Comparison of ENCODE assay signal across 2 cellular contexts in genomic region chr9:36401179-36401740, GRCh38.
TF ChIP-seq lines count a peak whose summit lies in the region.

No MANE protein-coding gene starts in this region.

TF ChIP-seq in HCT116, 20 proteins besides CTCF, POLR2A, EP300 and RAD21:
- TF ChIP-seq, protein P1, sequence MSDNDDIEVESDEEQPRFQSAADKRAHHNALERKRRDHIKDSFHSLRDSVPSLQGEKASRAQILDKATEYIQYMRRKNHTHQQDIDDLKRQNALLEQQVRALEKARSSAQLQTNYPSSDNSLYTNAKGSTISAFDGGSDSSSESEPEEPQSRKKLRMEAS (IDR thresholded peaks at IDR 0.05): 0 out of 2 replicates have a peak, but pooled peaks have one; percentile 6
- TF ChIP-seq SP1 (IDR thresholded peaks at IDR 0.05; ENCODE audit: low read depth) (0 out of 2 replicates have a peak, but pooled peaks have one; percentile 8), ELF1 (IDR thresholded peaks at IDR 0.05; ENCODE audit: borderline replicate concordance, low read depth) (peak; percentile 71), JUND (IDR thresholded peaks at IDR 0.05) (no peak)
- TF ChIP-seq, protein P2, sequence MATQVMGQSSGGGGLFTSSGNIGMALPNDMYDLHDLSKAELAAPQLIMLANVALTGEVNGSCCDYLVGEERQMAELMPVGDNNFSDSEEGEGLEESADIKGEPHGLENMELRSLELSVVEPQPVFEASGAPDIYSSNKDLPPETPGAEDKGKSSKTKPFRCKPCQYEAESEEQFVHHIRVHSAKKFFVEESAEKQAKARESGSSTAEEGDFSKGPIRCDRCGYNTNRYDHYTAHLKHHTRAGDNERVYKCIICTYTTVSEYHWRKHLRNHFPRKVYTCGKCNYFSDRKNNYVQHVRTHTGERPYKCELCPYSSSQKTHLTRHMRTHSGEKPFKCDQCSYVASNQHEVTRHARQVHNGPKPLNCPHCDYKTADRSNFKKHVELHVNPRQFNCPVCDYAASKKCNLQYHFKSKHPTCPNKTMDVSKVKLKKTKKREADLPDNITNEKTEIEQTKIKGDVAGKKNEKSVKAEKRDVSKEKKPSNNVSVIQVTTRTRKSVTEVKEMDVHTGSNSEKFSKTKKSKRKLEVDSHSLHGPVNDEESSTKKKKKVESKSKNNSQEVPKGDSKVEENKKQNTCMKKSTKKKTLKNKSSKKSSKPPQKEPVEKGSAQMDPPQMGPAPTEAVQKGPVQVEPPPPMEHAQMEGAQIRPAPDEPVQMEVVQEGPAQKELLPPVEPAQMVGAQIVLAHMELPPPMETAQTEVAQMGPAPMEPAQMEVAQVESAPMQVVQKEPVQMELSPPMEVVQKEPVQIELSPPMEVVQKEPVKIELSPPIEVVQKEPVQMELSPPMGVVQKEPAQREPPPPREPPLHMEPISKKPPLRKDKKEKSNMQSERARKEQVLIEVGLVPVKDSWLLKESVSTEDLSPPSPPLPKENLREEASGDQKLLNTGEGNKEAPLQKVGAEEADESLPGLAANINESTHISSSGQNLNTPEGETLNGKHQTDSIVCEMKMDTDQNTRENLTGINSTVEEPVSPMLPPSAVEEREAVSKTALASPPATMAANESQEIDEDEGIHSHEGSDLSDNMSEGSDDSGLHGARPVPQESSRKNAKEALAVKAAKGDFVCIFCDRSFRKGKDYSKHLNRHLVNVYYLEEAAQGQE (IDR thresholded peaks at IDR 0.05; ENCODE audit: low read depth): no peak

TF ChIP-seq in endothelial cell of umbilical vein, 7 proteins besides CTCF, POLR2A, EP300 and RAD21 (continued from another document):
- TF ChIP-seq GATA2 (IDR thresholded peaks at IDR 0.05; ENCODE audit: insufficient read depth, insufficient read length, low read depth, low read length): no peak
- TF ChIP-seq POLR2AphosphoS5 (IDR thresholded peaks at IDR 0.05; ENCODE audit: insufficient read depth, low read depth, low read length): no peak
- no peak for TF ChIP-seq JUN (IDR thresholded peaks at IDR 0.05; ENCODE audit: borderline replicate concordance, insufficient read depth, insufficient read length, low read depth)
- TF ChIP-seq MYC (IDR thresholded peaks at IDR 0.05; ENCODE audit: low read depth, low read length): no peak
